In genomic region chr6:155881845-155882526, GRCh38 we compare ENCODE assay signal across 14 cellular contexts.
DNase-seq lines count a peak whose midpoint lies in the region; ATAC-seq lines count a peak whose summit lies in the region.
"Had no signal": no experiment of that assay in that cellular context is flagged by ENCODE, and none has a peak within 500 bp of the region (broad histone marks: within the 10 kb centered on the region; RNA-seq: fewer than 3 reads in every experiment).

No MANE protein-coding gene starts in this region.

- no peaks in the 10 kb centered on the region for H3K79me2 ChIP-seq in trophoblast cell (ENCODE audit: control insufficient read depth, insufficient read depth, low read length, poor library complexity)

- H3K4me3 Mint-ChIP-seq in activated naive CD8-positive, alpha-beta T cell treated with anti-CD3 and anti-CD28 coated beads for 36 hours = no peak overlapping the region
- H3K4me3 Mint-ChIP-seq: T-helper 1 cell treated with Interleukin-12 subunit alpha and Interleukin-12 subunit beta and Interleukin-4 antibody, amounts not matched to agents 30 μg/mL and 1 μg/mL, for 36 hours had no signal

- no peaks in the 10 kb centered on the region for H3K9me3 Mint-ChIP-seq in activated naive CD8-positive, alpha-beta T cell treated with anti-CD3 and anti-CD28 coated beads for 36 hours
- H3K9me3 Mint-ChIP-seq: T-helper 1 cell treated with Interleukin-12 subunit alpha and Interleukin-12 subunit beta and Interleukin-4 antibody, amounts not matched to agents 30 μg/mL and 1 μg/mL, for 36 hours had no signal

- no peak overlapping the region for H3K23ac ChIP-seq in trophoblast cell (ENCODE audit: low read length)

- no peak overlapping the region for H3K4ac ChIP-seq in trophoblast cell (ENCODE audit: low read depth, low read length)

- peak overlapping the region; percentile 32 for H3K27ac Mint-ChIP-seq in activated naive CD8-positive, alpha-beta T cell treated with anti-CD3 and anti-CD28 coated beads for 36 hours
- H3K27ac Mint-ChIP-seq: T-helper 1 cell treated with Interleukin-12 subunit alpha and Interleukin-12 subunit beta and Interleukin-4 antibody, amounts not matched to agents 30 μg/mL and 1 μg/mL, for 36 hours had no signal

- no peaks in the 10 kb centered on the region for H3K79me1 ChIP-seq in trophoblast cell (ENCODE audit: low read length)

- no peak overlapping the region for H2AFZ ChIP-seq in trophoblast cell (ENCODE audit: insufficient read depth, low read length, poor library complexity)

- no peak overlapping the region for H3K14ac ChIP-seq in trophoblast cell (ENCODE audit: low read length)

- H3K36me3 ChIP-seq in trophoblast cell (ENCODE audit: control insufficient read depth in 1 of 2, insufficient read depth in 2 of 2, low read length in 2 of 2) = no peaks in the 10 kb centered on the region
- H3K36me3 ChIP-seq: transverse colon had no signal

- no peaks in the 10 kb centered on the region for H3K36me3 Mint-ChIP-seq in activated naive CD8-positive, alpha-beta T cell treated with anti-CD3 and anti-CD28 coated beads for 36 hours

- no peak for DNase-seq in activated naive CD8-positive, alpha-beta T cell treated with anti-CD3 and anti-CD28 coated beads for 36 hours
- DNase-seq in trophoblast cell (no peak), SHP77 (lab: John Stamatoyannopoulos, UW) (no peak), DMS 273 (lab: John Stamatoyannopoulos, UW; ENCODE audit: unreplicated experiment) (no peak)
- no peak for DNase-seq in NK-92 treated with Interleukin-12 subunit alpha and Interleukin-12 subunit beta, amount 100 ng/mL, for 24 hours (lab: John Stamatoyannopoulos, UW)
- DNase-seq: activated T-cell treated with anti-CD3 and anti-CD28 coated beads for 4 hours, cortex of kidney, Kasumi-1, NCI-H526, transverse colon had no signal

- H2AK5ac ChIP-seq in trophoblast cell (ENCODE audit: low read length) = no peak overlapping the region

- no peak overlapping the region for H2BK120ac ChIP-seq in trophoblast cell (ENCODE audit: insufficient read depth, low read length, poor library complexity)

- H4K91ac ChIP-seq in trophoblast cell (ENCODE audit: low read depth, low read length) = no peak overlapping the region

- no peaks in the 10 kb centered on the region for H3K27me3 ChIP-seq in trophoblast cell (ENCODE audit: insufficient read depth, low read length)
- H3K27me3 ChIP-seq: transverse colon had no signal

- no peaks in the 10 kb centered on the region for H3K27me3 Mint-ChIP-seq in activated naive CD8-positive, alpha-beta T cell treated with anti-CD3 and anti-CD28 coated beads for 36 hours

- H3K9me3 ChIP-seq in trophoblast cell (ENCODE audit: insufficient read depth, low read depth, low read length) = no peaks in the 10 kb centered on the region
- H3K9me3 ChIP-seq: transverse colon had no signal

- peak; percentile 27 for ATAC-seq in GM18498 (IDR thresholded peaks at IDR 0.05; ENCODE audit: unreplicated experiment)
- peak; percentile 37 for ATAC-seq in GM19452 (IDR thresholded peaks at IDR 0.05; ENCODE audit: unreplicated experiment)
- peak; percentile 27 for ATAC-seq in HG02981 (IDR thresholded peaks at IDR 0.05; ENCODE audit: unreplicated experiment)

- no peak overlapping the region for H3K27ac ChIP-seq in trophoblast cell (ENCODE audit: low read depth, low read length)

- H4K12ac ChIP-seq in trophoblast cell (ENCODE audit: low read depth, low read length) = no peak overlapping the region

- no peak overlapping the region for H4K8ac ChIP-seq in trophoblast cell (ENCODE audit: low read depth, low read length)

- H3K4me1 ChIP-seq in trophoblast cell (ENCODE audit: control insufficient read depth in 1 of 2, insufficient read depth in 2 of 2, low read length in 2 of 2) = no peaks in the 10 kb centered on the region

- H3K9ac ChIP-seq in trophoblast cell (ENCODE audit: low read length) = no peak overlapping the region

- no peak overlapping the region for H3K4me2 ChIP-seq in trophoblast cell (ENCODE audit: low read length)

- H3K4me1 Mint-ChIP-seq in activated naive CD8-positive, alpha-beta T cell treated with anti-CD3 and anti-CD28 coated beads for 36 hours = peaks cover 35% of the 10 kb centered on the region

- H2BK5ac ChIP-seq in trophoblast cell (ENCODE audit: low read depth, low read length, poor library complexity) = no peak overlapping the region

- WGBS in trophoblast cell (ENCODE audit: extremely low coverage, insufficient coverage, insufficient read length) = no CpG with 5 or more reads among the region's 5 CpGs

- H2BK12ac ChIP-seq in trophoblast cell (ENCODE audit: low read length) = no peak overlapping the region

- no peak overlapping the region for H3K4me3 ChIP-seq in trophoblast cell (ENCODE audit: low read depth, low read length)
- H3K4me3 ChIP-seq: transverse colon had no signal

- H3K18ac ChIP-seq in trophoblast cell (ENCODE audit: low read length) = no peak overlapping the region
